8 cellular contexts compared by ENCODE assay signal in genomic region chr11:46050065-46050464, GRCh38.
A peak's percentile ranks its signal among the peaks of the same experiment; 100 is the strongest.
DNase-seq lines count a peak whose midpoint lies in the region; TF ChIP-seq lines count a peak whose summit lies in the region.

No MANE protein-coding gene starts in this region.

- TF ChIP-seq CTCF in HFFc6 (IDR thresholded peaks at IDR 0.05) (no peak), brain (conservative IDR thresholded peaks at IDR 0.05) (no peak), stomach (IDR thresholded peaks at IDR 0.05) (no peak)

- no peaks in the 10 kb centered on the region for H3K27me3 ChIP-seq in stomach

- H3K4me3 Mint-ChIP-seq in HFFc6, result peak overlapping the region; percentile 63
- peak overlapping the region; percentile 59 to 77 (median 68) for H3K4me3 Mint-ChIP-seq in brain

- peak; percentile 84 for DNase-seq in HFFc6
- peak; percentile 99 for DNase-seq in islet precursor cell
- DNase-seq in stomach, result no peak
- no peak for DNase-seq in SIG-M5 (lab: John Stamatoyannopoulos, UW)
- DNase-seq in activated T-cell treated with anti-CD3 and anti-CD28 coated beads, Interleukin-2, amount 50 U/mL, for 48 hours, result no peak
- no peak for DNase-seq in NCI-H2171 (lab: John Stamatoyannopoulos, UW)
- no peak for DNase-seq in medulla oblongata (ENCODE audit: extremely low spot score)

- no peaks in the 10 kb centered on the region for H3K9me3 ChIP-seq in stomach

- peaks cover 0 to 4% (median 0%) of the 10 kb centered on the region in 4 donors for H3K36me3 ChIP-seq in stomach

- no peaks in the 10 kb centered on the region for H3K9me3 Mint-ChIP-seq in HFFc6
- H3K9me3 Mint-ChIP-seq in brain, result no peaks in the 10 kb centered on the region

- no peak for TF ChIP-seq POLR2A in stomach (IDR thresholded peaks at IDR 0.05)

- peaks cover 10 to 69% (median 34%) of the 10 kb centered on the region in 4 donors for H3K4me1 ChIP-seq in stomach

- no peak overlapping the region for H3K4me3 ChIP-seq in stomach

- H3K36me3 Mint-ChIP-seq in HFFc6 (ENCODE audit: low read depth) (no peaks in the 10 kb centered on the region), brain (peaks cover 27% of the 10 kb centered on the region)

- H3K27ac Mint-ChIP-seq in HFFc6 (peak overlapping the region; percentile 81), brain (peak overlapping the region; percentile 82 to 97 (median 95))

- H3K27me3 Mint-ChIP-seq in HFFc6 (ENCODE audit: insufficient read depth) (no peaks in the 10 kb centered on the region), brain (no peaks in the 10 kb centered on the region)

- H3K4me1 Mint-ChIP-seq in HFFc6 (ENCODE audit: low read depth) (peaks cover 53% of the 10 kb centered on the region), brain (peaks cover 50% of the 10 kb centered on the region)

- peak overlapping the region in 3 of 5 donors; percentile 15 to 33 (median 15) for H3K27ac ChIP-seq in stomach

- WGBS in stomach, 5 donors, result 26 to 43% (median 40%) methylated on average over 4 of the region's 4 CpGs

- TF ChIP-seq EP300 in stomach (IDR thresholded peaks at IDR 0.05), result no peak

- intact Hi-C loops in stomach (cut with DNase I; ENCODE audit: low total_unique reads), result no loop called here

Comparison
In these comparisons a context has a peak if more than half of its experiments do, and no peak if none do; other contexts are left out.
1. DNase-seq: peak in HFFc6 (single experiment) and islet precursor cell (single experiment); none in stomach (single experiment), SIG-M5 (single experiment), activated T-cell treated with anti-CD3 and anti-CD28 coated beads, Interleukin-2, amount 50 U/mL, for 48 hours (0 of 2), NCI-H2171 (single experiment) and medulla oblongata (single experiment).